Comparison of ENCODE assay signal across 7 cellular contexts in the genomic region with DNA sequence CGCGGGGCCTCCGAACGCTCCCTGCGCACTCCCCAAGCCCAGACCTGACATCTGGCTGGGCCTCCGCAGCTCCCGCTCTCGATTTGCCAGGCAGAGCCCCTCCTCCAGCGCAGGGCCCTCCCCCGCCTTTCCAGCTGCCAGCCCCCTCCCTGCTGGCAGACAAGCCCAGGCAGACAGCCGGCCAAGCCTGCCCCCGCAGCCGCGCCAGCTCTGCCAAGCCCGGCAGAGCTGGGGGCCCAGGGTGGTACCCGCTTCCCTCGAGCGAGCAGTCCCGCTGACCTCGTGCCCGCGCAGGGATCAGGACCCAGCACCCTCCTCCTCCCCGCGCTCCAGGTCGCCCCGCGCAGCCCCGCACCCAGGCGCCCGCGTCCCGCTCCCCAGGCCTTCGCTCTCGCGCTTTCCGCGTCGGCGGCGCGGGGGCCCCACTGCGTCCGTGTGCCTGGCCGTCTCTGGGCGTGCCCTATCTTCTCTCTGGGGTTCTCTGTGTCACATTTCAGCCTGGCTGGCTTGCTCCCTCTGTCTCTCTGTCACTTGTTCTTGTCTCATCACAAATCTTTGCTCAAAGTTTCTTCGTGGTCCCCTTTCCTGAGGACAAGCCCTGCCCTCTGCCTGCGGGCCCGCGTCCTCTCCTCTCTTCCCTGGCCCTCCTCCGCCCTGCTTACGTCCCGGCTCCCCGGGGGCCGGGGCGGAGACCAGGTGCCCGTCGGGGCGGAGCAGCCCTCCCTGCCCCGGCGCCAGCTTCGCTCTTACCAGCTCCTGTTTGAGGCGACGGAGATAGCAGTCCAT. TPM values are rescaled to one million over a fixed set of nuclear protein-coding genes. Genes with fewer than 3 reads are reported as not detected.
A peak's percentile ranks its signal among the peaks of the same experiment; 100 is the strongest.
DNase-seq lines count a peak whose midpoint lies in the region; ATAC-seq, FAIRE-seq and TF ChIP-seq lines count a peak whose summit lies in the region.

No MANE protein-coding gene starts in this region.

- FAIRE-seq in GM12892 (lab: Jason Lieb, UNC) = peak; percentile 77

- no peaks in the 10 kb centered on the region for H3K9me3 ChIP-seq in SU-DHL-6 (ENCODE audit: insufficient read depth, low read length)
- no peaks in the 10 kb centered on the region for H3K9me3 ChIP-seq in iPS-18c (ENCODE audit: control insufficient read depth, insufficient read depth, low read length)
- no peaks in the 10 kb centered on the region for H3K9me3 ChIP-seq in gastrocnemius medialis

- DNase-seq in GM12892 (ENCODE audit: insufficient read length) (peak; percentile 40), H7 (peak; percentile 86), LHCN-M2 (ENCODE audit: low read depth) (peak; percentile 75), brain microvascular endothelial cell (no peak), gastrocnemius medialis (peak; percentile 56 to 67)

- ATAC-seq in gastrocnemius medialis = peak; percentile 55 to 65

- no peaks in the 10 kb centered on the region for H4K20me1 ChIP-seq in SU-DHL-6 (ENCODE audit: low read depth, low read length)

- peaks cover 25% of the 10 kb centered on the region for H3K27me3 ChIP-seq in H7 (ENCODE audit: control insufficient read depth, insufficient read depth, low read length)
- no peaks in the 10 kb centered on the region for H3K27me3 ChIP-seq in SU-DHL-6 (ENCODE audit: low read length)
- H3K27me3 ChIP-seq in brain microvascular endothelial cell (replicated peaks) = no peaks in the 10 kb centered on the region
- H3K27me3 ChIP-seq in gastrocnemius medialis = no peaks in the 10 kb centered on the region

- H3F3A ChIP-seq in SU-DHL-6 (ENCODE audit: insufficient read depth) = no peaks in the 10 kb centered on the region

- H3K9ac ChIP-seq in SU-DHL-6 (ENCODE audit: low read length) = peak overlapping the region; percentile 79

- in situ Hi-C loops in brain microvascular endothelial cell (cut with HindIII; ENCODE audit: low pct_ligation_motif_present, low sequenced_read_pairs) = no loop called here
- in situ Hi-C loops in gastrocnemius medialis (cut with MboI; ENCODE audit: low sequenced_read_pairs in 4 of 4) = no loop called here

- no peak for TF ChIP-seq POLR2A in GM12892 (IDR thresholded peaks at IDR 0.05; ENCODE audit: low read depth, low read length)
- TF ChIP-seq POLR2A in gastrocnemius medialis (IDR thresholded peaks at IDR 0.05) = peak; percentile 3 to 53

- H3K79me2 ChIP-seq in SU-DHL-6 (ENCODE audit: insufficient read depth, low read length) = no peaks in the 10 kb centered on the region

- intact Hi-C loops in gastrocnemius medialis (cut with DNase I; ENCODE audit: low total_unique reads) = loop anchor here (1.0 kb wide), 1 partner anchor 18 kb away; no protein-coding TSS in a partner anchor

- H3K27ac ChIP-seq in SU-DHL-6 (ENCODE audit: low read depth, low read length) = peak overlapping the region; percentile 64
- no peak overlapping the region for H3K27ac ChIP-seq in brain microvascular endothelial cell
- peak overlapping the region; percentile 85 to 96 (median 93) for H3K27ac ChIP-seq in gastrocnemius medialis

- H3K4me2 ChIP-seq in SU-DHL-6 (ENCODE audit: low read depth, low read length, poor library complexity, severe bottlenecking) = peak overlapping the region; percentile 59

- no peaks in the 10 kb centered on the region for H3K9me2 ChIP-seq in SU-DHL-6 (replicated peaks; ENCODE audit: insufficient read depth, low read length)

- peak overlapping the region; percentile 52 for H2AFZ ChIP-seq in SU-DHL-6 (ENCODE audit: low read depth, low read length, severe bottlenecking)

- no peak for TF ChIP-seq CTCF in SU-DHL-6 (IDR thresholded peaks at IDR 0.05; ENCODE audit: insufficient read depth, low read length, poor library complexity, severe bottlenecking)
- no peak for TF ChIP-seq CTCF in brain microvascular endothelial cell (IDR thresholded peaks at IDR 0.05; ENCODE audit: low read depth, low read length, missing control alignments)
- no peak for TF ChIP-seq CTCF in gastrocnemius medialis (IDR thresholded peaks at IDR 0.05 in 4 of 5, conservative IDR thresholded peaks at IDR 0.05 in 1 of 5)

- H3K4me3 ChIP-seq in H7 (ENCODE audit: insufficient read depth, low read depth, low read length) (peak overlapping the region; percentile 71), SU-DHL-6 (ENCODE audit: insufficient read depth, low read length, poor library complexity, severe bottlenecking) (peak overlapping the region; percentile 57), brain microvascular endothelial cell (ENCODE audit: low read depth, low read length) (peak overlapping the region; percentile 64), iPS-18c (ENCODE audit: insufficient read depth, low read depth, low read length) (peak overlapping the region; percentile 89), gastrocnemius medialis (peak overlapping the region; percentile 56 to 80 (median 70))

- H3K36me3 ChIP-seq in H7 (replicated peaks; ENCODE audit: control insufficient read depth, insufficient read depth, low read length) = no peaks in the 10 kb centered on the region; the same call in 1 of the 2 replicates
- no peaks in the 10 kb centered on the region; the same call in 1 of the 2 replicates for H3K36me3 ChIP-seq in SU-DHL-6 (ENCODE audit: low read length)
- H3K36me3 ChIP-seq in brain microvascular endothelial cell (replicated peaks) = no peaks in the 10 kb centered on the region
- H3K36me3 ChIP-seq in gastrocnemius medialis = no peaks in the 10 kb centered on the region

- H3K4me1 ChIP-seq in gastrocnemius medialis = peaks cover 43 to 46% of the 10 kb centered on the region in 2 donors

RNA-seq across cellular contexts. Expression of a gene that starts 0.6 kb away (rescaled TPM):
- polyA plus RNA-seq in GM12892 (2012; ENCODE audit: missing spikeins) = 1.3 TPM
- total RNA-seq in H7 (2014; rRNA removed; shearing (Covaris generic)) = 0.83 and 1.1 TPM in 2 replicates
- total RNA-seq in LHCN-M2 (2014; rRNA removed) (6.3 and 12.5 TPM in 2 replicates), gastrocnemius medialis (10 to 100 TPM in 1 of 4 donors, 1 to 10 TPM in 3; 4.7 to 11.8 (median 5.1) TPM)
- 3.4 TPM for polyA plus RNA-seq in LHCN-M2 (2012)

RNA-seq across cellular contexts. Expression of a gene that starts 17.1 kb away (rescaled TPM):
- 10.1 TPM for polyA plus RNA-seq in GM12892 (2012; ENCODE audit: missing spikeins)
- 39.3 and 39.4 TPM in 2 replicates for total RNA-seq in H7 (2014; rRNA removed; shearing (Covaris generic))
- 23.6 and 31.0 TPM in 2 replicates for total RNA-seq in LHCN-M2 (2014; rRNA removed)
- 4.8 TPM for polyA plus RNA-seq in LHCN-M2 (2012)
- 10 to 100 TPM; 22.2 to 32.9 (median 29.2) TPM for total RNA-seq in gastrocnemius medialis
